In the genomic region with DNA sequence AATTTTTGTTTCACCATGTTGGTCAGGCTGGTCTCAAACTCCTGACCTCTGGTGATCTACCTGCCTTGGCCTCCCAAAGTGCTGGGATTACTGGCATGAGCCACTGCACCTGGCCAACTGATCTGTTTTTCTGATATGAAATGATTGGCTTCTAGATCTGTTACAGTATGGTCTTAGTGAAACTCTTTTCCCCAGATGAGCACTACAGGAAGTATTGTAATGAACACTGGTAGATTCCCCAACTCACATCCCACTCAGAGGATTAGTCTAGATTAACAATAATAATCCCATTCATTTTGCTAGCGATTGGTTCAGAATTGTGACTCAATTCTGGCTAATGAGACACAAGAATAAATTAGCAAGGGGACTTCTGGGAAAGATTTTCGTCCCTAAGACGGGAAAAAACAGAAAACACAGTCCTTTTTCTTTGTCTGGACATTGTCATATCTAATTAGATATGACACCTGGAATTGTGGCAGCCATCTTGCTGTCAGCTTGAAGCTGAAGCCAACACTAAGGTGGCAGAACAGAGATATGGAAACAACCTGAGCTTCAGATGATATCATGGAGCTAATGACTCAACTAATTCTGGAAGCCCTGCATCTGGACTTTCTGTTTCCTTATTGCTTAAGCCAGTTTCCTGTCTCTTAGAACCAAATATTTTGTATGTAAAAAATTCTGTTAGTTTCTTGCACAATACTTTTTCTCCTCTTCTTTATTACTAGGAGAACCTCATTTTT, we compare ENCODE assay signal across 14 cellular contexts. TPM values are rescaled to one million over a fixed set of nuclear protein-coding genes. Genes with fewer than 3 reads are reported as not detected.
DNase-seq lines count a peak whose midpoint lies in the region; ATAC-seq and TF ChIP-seq lines count a peak whose summit lies in the region.
"Had no signal": no experiment of that assay in that cellular context is flagged by ENCODE, and none has a peak within 500 bp of the region (broad histone marks: within the 10 kb centered on the region; RNA-seq: fewer than 3 reads in every experiment).

No MANE protein-coding gene starts in this region.

- peaks cover 7% of the 10 kb centered on the region for H3K9me3 Mint-ChIP-seq in activated naive CD8-positive, alpha-beta T cell treated with anti-CD3 and anti-CD28 coated beads, Interleukin-2, amount 50 U/mL, for 24 hours
- no peaks in the 10 kb centered on the region for H3K9me3 Mint-ChIP-seq in glutamatergic neuron (ENCODE audit: unreplicated experiment)

- H3K56ac ChIP-seq in IMR-90 (ENCODE audit: extremely low read depth, insufficient read depth, low read length) = no peak overlapping the region

- DNase-seq in NCI-H82 (lab: John Stamatoyannopoulos, UW) (peak; percentile 40), NCI-H82 treated with DMSO at 0.1 percent for 48 hours (lab: John Stamatoyannopoulos, UW; ENCODE audit: unreplicated experiment) (no peak), IMR-90 (peak; percentile 61), osteoblast (ENCODE audit: insufficient read length, low spot score, missing footprints) (peak; percentile 52), glutamatergic neuron (no peak), NCI-H446 (lab: John Stamatoyannopoulos, UW) (no peak), SW480 (ENCODE audit: low spot score) (no peak)
- DNase-seq in activated naive CD8-positive, alpha-beta T cell treated with anti-CD3 and anti-CD28 coated beads, Interleukin-2, amount 50 U/mL, for 24 hours = peak; percentile 14
- DNase-seq: 8988T; activated naive CD4-positive, alpha-beta T cell treated with anti-CD3 and anti-CD28 coated beads, Interleukin-2, amount 50 U/mL, for 16 hours; left cardiac atrium; NCI-H510A treated with DMSO at 0.1 percent for 48 hours; T-helper 17 cell had no signal

- no peaks in the 10 kb centered on the region for H3K36me3 Mint-ChIP-seq in activated naive CD8-positive, alpha-beta T cell treated with anti-CD3 and anti-CD28 coated beads, Interleukin-2, amount 50 U/mL, for 24 hours (ENCODE audit: low read depth)
- no peaks in the 10 kb centered on the region for H3K36me3 Mint-ChIP-seq in glutamatergic neuron (ENCODE audit: unreplicated experiment)

- H3K27me3 ChIP-seq in IMR-90 (ENCODE audit: control insufficient read depth, insufficient read depth, low read length) = peaks cover 9% of the 10 kb centered on the region
- H3K27me3 ChIP-seq in osteoblast (ENCODE audit: insufficient read depth, low read length) = peaks cover 6% of the 10 kb centered on the region

- intact Hi-C loops in IMR-90 (cut with micrococcal nuclease) = no loop called here

- CTCF ChIA-PET in IMR-90 (lab: Yijun Ruan, JAX) = interaction anchor here (1.4 kb wide), 1 partner anchor 14 kb away, joined by 3 read pairs; no protein-coding TSS in a partner anchor

- H4K20me1 ChIP-seq in IMR-90 (ENCODE audit: insufficient read depth, low read length) (no peaks in the 10 kb centered on the region; the same call in 1 of the 2 replicates), osteoblast (ENCODE audit: insufficient read depth, low read length) (no peaks in the 10 kb centered on the region)

- H3K4me1 Mint-ChIP-seq in activated naive CD8-positive, alpha-beta T cell treated with anti-CD3 and anti-CD28 coated beads, Interleukin-2, amount 50 U/mL, for 24 hours = peaks cover 20% of the 10 kb centered on the region
- no peaks in the 10 kb centered on the region for H3K4me1 Mint-ChIP-seq in glutamatergic neuron (ENCODE audit: low read depth, unreplicated experiment)
- H3K4me1 Mint-ChIP-seq: T-helper 17 cell had no signal

- H2BK20ac ChIP-seq in IMR-90 (ENCODE audit: low read depth, low read length) = no peak overlapping the region

- TF ChIP-seq CTCF in IMR-90 (conservative IDR thresholded peaks at IDR 0.05; ENCODE audit: low read depth, low read length) = no peak
- TF ChIP-seq CTCF in osteoblast (IDR thresholded peaks at IDR 0.05; ENCODE audit: extremely low read depth, low read depth, low read length) = no peak
- no peak for TF ChIP-seq CTCF in glutamatergic neuron (IDR thresholded peaks at IDR 0.05; ENCODE audit: partially characterized antibody, unreplicated experiment)

- H4K5ac ChIP-seq in IMR-90 (ENCODE audit: low read depth, low read length) = no peak overlapping the region

- no peak overlapping the region for H3K4me3 ChIP-seq in IMR-90 (ENCODE audit: insufficient read depth, low read depth, low read length)
- no peak overlapping the region for H3K4me3 ChIP-seq in osteoblast (ENCODE audit: insufficient read depth, low read length)

- H3K27me3 Mint-ChIP-seq in activated naive CD8-positive, alpha-beta T cell treated with anti-CD3 and anti-CD28 coated beads, Interleukin-2, amount 50 U/mL, for 24 hours = peaks cover 27% of the 10 kb centered on the region
- peaks cover 2% of the 10 kb centered on the region for H3K27me3 Mint-ChIP-seq in glutamatergic neuron (ENCODE audit: unreplicated experiment)

- peak overlapping the region; percentile 64 for H3K27ac Mint-ChIP-seq in activated naive CD8-positive, alpha-beta T cell treated with anti-CD3 and anti-CD28 coated beads, Interleukin-2, amount 50 U/mL, for 24 hours
- no peak overlapping the region for H3K27ac Mint-ChIP-seq in glutamatergic neuron (ENCODE audit: unreplicated experiment)
- H3K27ac Mint-ChIP-seq: T-helper 17 cell had no signal

- peak overlapping the region; percentile 47; the same call in 1 of the 2 replicates for H3K4me2 ChIP-seq in IMR-90 (ENCODE audit: low read depth, low read length)
- H3K4me2 ChIP-seq in osteoblast (ENCODE audit: insufficient read depth, low read length) = no peak overlapping the region

- TF ChIP-seq RAD21 in IMR-90 (IDR thresholded peaks at IDR 0.05; ENCODE audit: low read length) = no peak

- ATAC-seq in IMR-90 (ENCODE audit: low read depth) = peak; percentile 37; the same call in 1 of the 2 replicates
- peak; percentile 84 for ATAC-seq in activated naive CD8-positive, alpha-beta T cell treated with anti-CD3 and anti-CD28 coated beads, Interleukin-2, amount 50 U/mL, for 24 hours
- ATAC-seq: HepG2, T-helper 17 cell had no signal

- in situ Hi-C loops in IMR-90 (cut with MboI; ENCODE audit: low sequenced_read_pairs) = no loop called here

- no peaks in the 10 kb centered on the region for H3K79me1 ChIP-seq in IMR-90 (ENCODE audit: low read depth in 1 of 2, low read length in 2 of 2)

- no peak overlapping the region for H2BK120ac ChIP-seq in IMR-90 (ENCODE audit: low read depth, low read length)

- H4K91ac ChIP-seq in IMR-90 (ENCODE audit: insufficient read depth, low read depth, low read length) = no peak overlapping the region

- H3K79me2 ChIP-seq in osteoblast (ENCODE audit: insufficient read depth, low read length) = no peaks in the 10 kb centered on the region

- H3K18ac ChIP-seq in IMR-90 (ENCODE audit: low read depth, low read length) = no peak overlapping the region

- H3K36me3 ChIP-seq in IMR-90 (ENCODE audit: control insufficient read depth, insufficient read depth, low read length) = no peaks in the 10 kb centered on the region
- H3K36me3 ChIP-seq in osteoblast (ENCODE audit: insufficient read depth, low read length) = no peaks in the 10 kb centered on the region

- H2BK5ac ChIP-seq in IMR-90 (ENCODE audit: low read depth, low read length, poor library complexity, severe bottlenecking) = no peak overlapping the region

- H3K4ac ChIP-seq in IMR-90 (ENCODE audit: low read depth, low read length) = no peak overlapping the region

- H3K27ac ChIP-seq in IMR-90 (ENCODE audit: insufficient read depth, low read length) (no peak overlapping the region), osteoblast (ENCODE audit: low read depth, low read length) (no peak overlapping the region)

- H2AK5ac ChIP-seq in IMR-90 (ENCODE audit: low read depth, low read length) = no peak overlapping the region

- no peak overlapping the region for H3K14ac ChIP-seq in IMR-90 (replicated peaks; ENCODE audit: low read depth, low read length)

- no peak overlapping the region for H2AFZ ChIP-seq in IMR-90 (replicated peaks; ENCODE audit: low read length, poor library complexity)
- H2AFZ ChIP-seq in osteoblast (ENCODE audit: low read length) = no peak overlapping the region

- H2AK9ac ChIP-seq in IMR-90 (replicated peaks; ENCODE audit: low read depth, low read length, poor library complexity) = no peak overlapping the region

- H3K9me3 ChIP-seq in IMR-90 (ENCODE audit: control insufficient read depth, insufficient read depth, low read length) (no peaks in the 10 kb centered on the region), osteoblast (ENCODE audit: low read depth, low read length) (no peaks in the 10 kb centered on the region)

- TF ChIP-seq POLR2A in IMR-90 (IDR thresholded peaks at IDR 0.05; ENCODE audit: low read depth, low read length) = no peak

- H3K4me3 Mint-ChIP-seq in activated naive CD8-positive, alpha-beta T cell treated with anti-CD3 and anti-CD28 coated beads, Interleukin-2, amount 50 U/mL, for 24 hours = peak overlapping the region; percentile 20
- no peak overlapping the region for H3K4me3 Mint-ChIP-seq in glutamatergic neuron (ENCODE audit: unreplicated experiment)
- H3K4me3 Mint-ChIP-seq: T-helper 17 cell had no signal

- H3K23ac ChIP-seq in IMR-90 (ENCODE audit: low read depth, low read length) = no peak overlapping the region

- WGBS in IMR-90 (ENCODE audit: extremely low coverage in 2 of 2, insufficient read length in 1 of 2), 2 experiments = 60% methylated on average over 1 of the region's 3 CpGs; no CpG with 5 or more reads in 1 of the 2 experiments

- H2BK15ac ChIP-seq in IMR-90 (ENCODE audit: low read depth, low read length) = no peak overlapping the region

- no peak overlapping the region for H3K9ac ChIP-seq in IMR-90 (ENCODE audit: low read depth, low read length)

- dilution Hi-C loops in IMR-90 (cut with HindIII; ENCODE audit: low sequenced_read_pairs, unreplicated experiment) = no loop called here

- no peak overlapping the region for H4K8ac ChIP-seq in IMR-90 (ENCODE audit: low read depth in 2 of 2, low read length in 2 of 2)

- BruUV-seq in IMR-90 (replicated peaks; lab: Mats Ljungman, UMichigan) = no TSS peak

- H3K4me1 ChIP-seq in IMR-90 (ENCODE audit: control insufficient read depth, insufficient read depth, low read length) = no peaks in the 10 kb centered on the region
- H3K4me1 ChIP-seq in osteoblast (ENCODE audit: insufficient read depth, low read length) = no peaks in the 10 kb centered on the region

- H3K9me1 ChIP-seq in IMR-90 (ENCODE audit: insufficient read depth, low read length) = no peaks in the 10 kb centered on the region

- POLR2A ChIA-PET in IMR-90 (lab: Charles Lee; ENCODE audit: unreplicated experiment) = no interaction called here

TF ChIP-seq in IMR-90, 13 proteins besides CTCF, POLR2A, EP300 and RAD21 (continues in another document):
- no peak for TF ChIP-seq MXI1 (IDR thresholded peaks at IDR 0.05; ENCODE audit: borderline replicate concordance, low read depth, low read length)

RNA-seq across cellular contexts. Expression of a gene that starts 17.4 kb away (rescaled TPM):
- total RNA-seq in IMR-90 (2012; rRNA removed) = 150 and 171 TPM in 2 replicates
- polyA plus RNA-seq in IMR-90 (2012; rRNA removed) = 268 and 329 TPM in 2 replicates
- 181 and 182 TPM in 2 replicates for polyA plus RNA-seq in IMR-90 (2012; cell fraction: cytosol; rRNA removed)
- polyA plus RNA-seq in IMR-90 (2012; cell fraction: nucleus; rRNA removed; ENCODE audit: low replicate concordance) = 77.6 and 177 TPM in 2 replicates
- 116 and 130 TPM in 2 replicates for total RNA-seq in osteoblast
- 86.6 TPM for total RNA-seq in glutamatergic neuron (ENCODE audit: unreplicated experiment)

RNA-seq across cellular contexts. Expression of a gene that starts 33.6 kb away (rescaled TPM):
- total RNA-seq in IMR-90 (2012; rRNA removed) (30.8 and 37.5 TPM in 2 replicates), osteoblast (145 and 154 TPM in 2 replicates), glutamatergic neuron (ENCODE audit: unreplicated experiment) (192 TPM)
- 149 and 150 TPM in 2 replicates for polyA plus RNA-seq in IMR-90 (2012; rRNA removed)
- polyA plus RNA-seq in IMR-90 (2012; cell fraction: cytosol; rRNA removed) = 58.7 and 100 TPM in 2 replicates
- 95.5 and 121 TPM in 2 replicates for polyA plus RNA-seq in IMR-90 (2012; cell fraction: nucleus; rRNA removed; ENCODE audit: low replicate concordance)
- total RNA-seq: T-helper 17 cell had no signal

Comparison
In these comparisons a context has a peak if more than half of its experiments do, and no peak if none do; other contexts are left out.
1. DNase-seq: peak in NCI-H82 (single experiment), IMR-90 (single experiment), activated naive CD8-positive, alpha-beta T cell treated with anti-CD3 and anti-CD28 coated beads, Interleukin-2, amount 50 U/mL, for 24 hours (single experiment) and osteoblast (single experiment); none in NCI-H82 treated with DMSO at 0.1 percent for 48 hours (single experiment), glutamatergic neuron (single experiment), NCI-H446 (0 of 2) and SW480 (single experiment).